8 cellular contexts compared by ENCODE assay signal in the genomic region with DNA sequence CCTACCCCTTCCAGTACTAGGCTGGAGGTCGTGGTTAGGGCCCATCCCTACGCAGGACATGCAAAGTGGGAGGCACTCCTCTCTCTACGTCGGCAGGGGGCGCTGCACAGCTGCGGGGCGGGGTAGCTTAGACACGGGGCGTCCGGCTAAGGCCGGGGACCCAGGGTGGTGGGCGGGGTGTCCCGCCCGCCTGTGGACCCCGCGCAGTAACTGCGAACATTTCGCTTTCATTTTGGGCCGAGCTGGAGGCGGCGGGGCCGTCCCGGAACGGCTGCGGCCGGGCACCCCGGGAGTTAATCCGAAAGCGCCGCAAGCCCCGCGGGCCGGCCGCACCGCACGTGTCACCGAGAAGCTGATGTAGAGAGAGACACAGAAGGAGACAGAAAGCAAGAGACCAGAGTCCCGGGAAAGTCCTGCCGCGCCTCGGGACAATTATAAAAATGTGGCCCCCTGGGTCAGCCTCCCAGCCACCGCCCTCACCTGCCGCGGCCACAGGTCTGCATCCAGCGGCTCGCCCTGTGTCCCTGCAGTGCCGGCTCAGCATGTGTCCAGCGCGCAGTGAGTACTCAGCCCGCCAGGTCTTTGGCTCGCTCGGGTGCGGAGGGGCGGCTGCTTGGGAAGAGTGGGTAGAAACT. TPM values are rescaled to one million over a fixed set of nuclear protein-coding genes. Genes with fewer than 3 reads are reported as not detected.
A peak's percentile ranks its signal among the peaks of the same experiment; 100 is the strongest.
DNase-seq lines count a peak whose midpoint lies in the region; ATAC-seq and TF ChIP-seq lines count a peak whose summit lies in the region.

A gene (plus strand): TSS at position 219 of the 635 bp plus-strand sequence.

- no peaks in the 10 kb centered on the region for H3K9me3 Mint-ChIP-seq in activated naive CD4-positive, alpha-beta T cell treated with anti-CD3 and anti-CD28 coated beads for 36 hours

- peak within 1 kb of the TSS; percentile 96 for H2AFZ ChIP-seq in parathyroid adenoma

- H3K9me3 ChIP-seq in RWPE2 (ENCODE audit: severe bottlenecking) (no peaks in the 10 kb centered on the region), parathyroid adenoma (ENCODE audit: control insufficient read depth, low read length) (no peaks in the 10 kb centered on the region), transverse colon (no peaks in the 10 kb centered on the region)

- H3K27me3 ChIP-seq in RWPE2 (ENCODE audit: insufficient read depth, poor library complexity, severe bottlenecking) = no peaks in the 10 kb centered on the region
- no peaks in the 10 kb centered on the region for H3K27me3 ChIP-seq in parathyroid adenoma (ENCODE audit: control insufficient read depth, insufficient read depth, low read length)
- no peaks in the 10 kb centered on the region for H3K27me3 ChIP-seq in transverse colon

- H3K4me1 Mint-ChIP-seq in activated naive CD4-positive, alpha-beta T cell treated with anti-CD3 and anti-CD28 coated beads for 36 hours (ENCODE audit: low read depth) = peaks cover 14% of the 10 kb centered on the region

- H3K4me1 ChIP-seq in RWPE2 (ENCODE audit: insufficient read depth, poor library complexity, severe bottlenecking) (no peaks in the 10 kb centered on the region), parathyroid adenoma (no peaks in the 10 kb centered on the region), transverse colon (peaks cover 3 to 25% (median 8%) of the 10 kb centered on the region in 4 donors)

- H3K27me3 Mint-ChIP-seq in activated naive CD4-positive, alpha-beta T cell treated with anti-CD3 and anti-CD28 coated beads for 36 hours (ENCODE audit: low read depth) = no peaks in the 10 kb centered on the region

- CTCF ChIA-PET in activated naive CD4-positive, alpha-beta T cell treated with anti-CD3 and anti-CD28 coated beads for 36 hours (lab: Charles Lee) = interaction anchor here (0.5 to 6.9 kb wide), 15 partner anchors 9 to 149 kb away, joined by 3 to 97 read pairs (median 3); a partner anchor contains a TSS

- TF ChIP-seq EP300 in transverse colon (IDR thresholded peaks at IDR 0.05; ENCODE audit: low read depth) = no peak

- ATAC-seq in GM21367 (IDR thresholded peaks at IDR 0.05; ENCODE audit: unreplicated experiment) = peak; percentile 90
- ATAC-seq in RWPE2 (ENCODE audit: low read depth) = peak; percentile 89

- H3K27ac ChIP-seq in RWPE2 (ENCODE audit: poor library complexity, severe bottlenecking) (no peak within 1 kb of the TSS), parathyroid adenoma (no peak within 1 kb of the TSS), transverse colon (peak within 1 kb of the TSS; percentile 18 to 63 (median 54))

- intact Hi-C loops in activated naive CD4-positive, alpha-beta T cell treated with anti-CD3 and anti-CD28 coated beads for 36 hours (cut with micrococcal nuclease) = loop anchor here (1.0 to 10.0 kb wide), 5 partner anchors 15 to 1344 kb away; a partner anchor contains a TSS
- intact Hi-C loops in head of caudate nucleus (cut with DNase I) (no loop called here), transverse colon (cut with DNase I; ENCODE audit: low total_unique reads) (no loop called here)

- TF ChIP-seq POLR2A in transverse colon (IDR thresholded peaks at IDR 0.05) = no peak

- peak within 1 kb of the TSS; percentile 57 for H3K4me3 Mint-ChIP-seq in activated naive CD4-positive, alpha-beta T cell treated with anti-CD3 and anti-CD28 coated beads for 36 hours

- in situ Hi-C loops in transverse colon (cut with MboI; ENCODE audit: low pct_ligation_motif_present in 1 of 4, low pct_unique_long_range_greater_than_20kb in 1 of 4, low sequenced_read_pairs in 3 of 4) = no loop called here

- no peak within 1 kb of the TSS for H3K27ac Mint-ChIP-seq in activated naive CD4-positive, alpha-beta T cell treated with anti-CD3 and anti-CD28 coated beads for 36 hours

- TF ChIP-seq CTCF in RWPE2 (IDR thresholded peaks at IDR 0.05; ENCODE audit: poor library complexity, severe bottlenecking) (peak; percentile 97), parathyroid adenoma (IDR thresholded peaks at IDR 0.05) (peak; percentile 86), transverse colon (IDR thresholded peaks at IDR 0.05) (peak; percentile 86 to 96 (median 94))

- WGBS in transverse colon (ENCODE audit: low coverage in 1 of 2), 2 donors = 0 to 2% methylated on average over 1 to 23 of the region's 54 CpGs

- H3K36me3 ChIP-seq in RWPE2 (ENCODE audit: low read depth) = no peaks in the 10 kb centered on the region
- H3K36me3 ChIP-seq in parathyroid adenoma (ENCODE audit: control insufficient read depth, insufficient read depth, low read length) = no peaks in the 10 kb centered on the region
- no peaks in the 10 kb centered on the region for H3K36me3 ChIP-seq in transverse colon

- DNase-seq in DMS53 (lab: John Stamatoyannopoulos, UW) (peak; percentile 80), HT-29 (ENCODE audit: low spot score) (peak; percentile 56), RWPE2 (ENCODE audit: low spot score) (peak; percentile 64), head of caudate nucleus (peak; percentile 44 to 94 (median 82)), transverse colon (peak; percentile 90)
- peak; percentile 85 for DNase-seq in activated naive CD4-positive, alpha-beta T cell treated with anti-CD3 and anti-CD28 coated beads for 36 hours

- H3K4me2 ChIP-seq in parathyroid adenoma (ENCODE audit: low read length) = peak within 1 kb of the TSS; percentile 88

- no peak within 1 kb of the TSS for H3K9ac ChIP-seq in parathyroid adenoma

- no peaks in the 10 kb centered on the region for H3K79me2 ChIP-seq in parathyroid adenoma

- H3K36me3 Mint-ChIP-seq in activated naive CD4-positive, alpha-beta T cell treated with anti-CD3 and anti-CD28 coated beads for 36 hours (ENCODE audit: low read depth) = no peaks in the 10 kb centered on the region

- peak within 1 kb of the TSS; percentile 56 for H3K4me3 ChIP-seq in RWPE2 (ENCODE audit: severe bottlenecking)
- peak within 1 kb of the TSS; percentile 74 for H3K4me3 ChIP-seq in parathyroid adenoma (ENCODE audit: low read depth, low read length)
- H3K4me3 ChIP-seq in transverse colon = peak within 1 kb of the TSS; percentile 29 to 78 (median 56)

RNA-seq across cellular contexts. Expression of the gene that starts here (rescaled TPM):
- total RNA-seq in HT-29 (2014; rRNA removed; shearing (Covaris generic)) = 0.34 TPM in 1 of 2 replicates, not detected in the other
- total RNA-seq in activated naive CD4-positive, alpha-beta T cell treated with anti-CD3 and anti-CD28 coated beads for 36 hours = not detected
- 1 to 10 TPM in 2 of 4 donors, not detected in 2; 3.4 to 6.4 TPM for total RNA-seq in transverse colon

Comparison
In these comparisons a context has a peak if more than half of its experiments do, and no peak if none do; other contexts are left out.
1. Peak in DNase-seq in HT-29; RNA of the gene not detected or under 1 TPM.
2. Peak in DNase-seq in activated naive CD4-positive, alpha-beta T cell treated with anti-CD3 and anti-CD28 coated beads for 36 hours; RNA of the gene not detected or under 1 TPM.
3. H3K27ac ChIP-seq: peak in transverse colon (4 of 4); none in RWPE2 (single experiment) and parathyroid adenoma (single experiment).
4. Peak in every context shown above with its lines, with median percentiles within 50 percentile points of each other: DNase-seq, H3K4me3 ChIP-seq and CTCF ChIP-seq.